Comparison of ENCODE assay signal across 8 cellular contexts in genomic region chr22:29799217-29799680, GRCh38. TPM values are rescaled to one million over a fixed set of nuclear protein-coding genes. Genes with fewer than 3 reads are reported as not detected.
DNase-seq lines count a peak whose midpoint lies in the region; ATAC-seq and TF ChIP-seq lines count a peak whose summit lies in the region.

No MANE protein-coding gene starts in this region.

- H3K4me1 ChIP-seq in skeletal muscle satellite cell (ENCODE audit: control insufficient read depth, insufficient read depth, low read length), result peaks cover 24% of the 10 kb centered on the region

- no peak for DNase-seq in T-helper 2 cell treated with Interferon-gamma antibody and Interleukin-4, amounts not matched to agents 5 μg/mL and 100 μg/mL, for 36 hours (ENCODE audit: low spot score)
- no peak for DNase-seq in T-helper 2 cell
- DNase-seq in left cardiac atrium, result peak; percentile 93
- no peak for DNase-seq in activated CD4-positive, alpha-beta T cell treated with anti-CD3 and anti-CD28 coated beads for 36 hours
- DNase-seq in stimulated activated CD4-positive, alpha-beta T cell treated with anti-CD3 and anti-CD28 coated beads, Interleukin-2, amount 100 ng/mL, for 24 hours, result no peak

- intact Hi-C loops in left cardiac atrium (cut with DNase I), result no loop called here
- intact Hi-C loops in activated CD4-positive, alpha-beta T cell treated with anti-CD3 and anti-CD28 coated beads for 36 hours (cut with DNase I, micrococcal nuclease), result no loop called here

- H3K27me3 Mint-ChIP-seq in T-helper 2 cell treated with Interferon-gamma antibody and Interleukin-4, amounts not matched to agents 5 μg/mL and 100 μg/mL, for 36 hours (ENCODE audit: low read depth), result no peaks in the 10 kb centered on the region
- H3K27me3 Mint-ChIP-seq in activated CD4-positive, alpha-beta T cell treated with anti-CD3 and anti-CD28 coated beads for 36 hours, result no peaks in the 10 kb centered on the region

- H3K4me1 Mint-ChIP-seq in T-helper 2 cell treated with Interferon-gamma antibody and Interleukin-4, amounts not matched to agents 5 μg/mL and 100 μg/mL, for 36 hours (ENCODE audit: low read depth), result peaks cover 12% of the 10 kb centered on the region
- H3K4me1 Mint-ChIP-seq in activated CD4-positive, alpha-beta T cell treated with anti-CD3 and anti-CD28 coated beads for 36 hours, result no peaks in the 10 kb centered on the region

- 0 out of 2 replicates have a peak, but pooled peaks have one; percentile 4 for TF ChIP-seq CTCF in WI38 (IDR thresholded peaks at IDR 0.05; ENCODE audit: low read depth, low read length)

- H3K36me3 ChIP-seq in skeletal muscle satellite cell (ENCODE audit: insufficient read depth, low read length), result peaks cover 59% of the 10 kb centered on the region

- no peaks in the 10 kb centered on the region for H3K9me3 ChIP-seq in skeletal muscle satellite cell (replicated peaks; ENCODE audit: low read length)

- no peaks in the 10 kb centered on the region for H3K9me3 Mint-ChIP-seq in T-helper 2 cell treated with Interferon-gamma antibody and Interleukin-4, amounts not matched to agents 5 μg/mL and 100 μg/mL, for 36 hours
- no peaks in the 10 kb centered on the region for H3K9me3 Mint-ChIP-seq in activated CD4-positive, alpha-beta T cell treated with anti-CD3 and anti-CD28 coated beads for 36 hours (ENCODE audit: low read depth)

- POLR2A ChIA-PET in activated CD4-positive, alpha-beta T cell treated with anti-CD3 and anti-CD28 coated beads for 36 hours (lab: Charles Lee), result no interaction called here

- ATAC-seq in left cardiac atrium, result peak; percentile 96 to 97
- no peak for ATAC-seq in activated CD4-positive, alpha-beta T cell treated with anti-CD3 and anti-CD28 coated beads for 36 hours
- no peak for ATAC-seq in HG03460 (IDR thresholded peaks at IDR 0.05; ENCODE audit: unreplicated experiment)

- H3K4me2 ChIP-seq in skeletal muscle satellite cell (ENCODE audit: low read length), result peak overlapping the region; percentile 67

- H3K36me3 Mint-ChIP-seq in T-helper 2 cell treated with Interferon-gamma antibody and Interleukin-4, amounts not matched to agents 5 μg/mL and 100 μg/mL, for 36 hours (ENCODE audit: low read depth), result peaks cover 43% of the 10 kb centered on the region
- H3K36me3 Mint-ChIP-seq in activated CD4-positive, alpha-beta T cell treated with anti-CD3 and anti-CD28 coated beads for 36 hours (ENCODE audit: low read depth), result peaks cover 34% of the 10 kb centered on the region

- no peaks in the 10 kb centered on the region for H3K27me3 ChIP-seq in skeletal muscle satellite cell (ENCODE audit: control insufficient read depth, insufficient read depth, low read length)

- peak overlapping the region; percentile 34 for H3K4me3 ChIP-seq in WI38 (ENCODE audit: low read depth, low read length)
- peak overlapping the region; percentile 51 for H3K4me3 ChIP-seq in skeletal muscle satellite cell (ENCODE audit: low read length)

- no peak overlapping the region for H3K4me3 Mint-ChIP-seq in T-helper 2 cell treated with Interferon-gamma antibody and Interleukin-4, amounts not matched to agents 5 μg/mL and 100 μg/mL, for 36 hours
- no peak overlapping the region for H3K4me3 Mint-ChIP-seq in activated CD4-positive, alpha-beta T cell treated with anti-CD3 and anti-CD28 coated beads for 36 hours

- CTCF ChIA-PET in activated CD4-positive, alpha-beta T cell treated with anti-CD3 and anti-CD28 coated beads for 36 hours (lab: Charles Lee), result interaction anchor here (0.7 kb wide), 1 partner anchor 319 kb away, joined by 3 read pairs; no protein-coding TSS in a partner anchor

- peak overlapping the region; percentile 65 for H3K9ac ChIP-seq in skeletal muscle satellite cell (ENCODE audit: low read depth, low read length)

- H3K27ac Mint-ChIP-seq in T-helper 2 cell treated with Interferon-gamma antibody and Interleukin-4, amounts not matched to agents 5 μg/mL and 100 μg/mL, for 36 hours, result peak overlapping the region; percentile 20
- no peak overlapping the region for H3K27ac Mint-ChIP-seq in activated CD4-positive, alpha-beta T cell treated with anti-CD3 and anti-CD28 coated beads for 36 hours

RNA-seq across cellular contexts. Expression of gene UQCR10, which starts 32.1 kb away (rescaled TPM):
- total RNA-seq in left cardiac atrium, result 100 to 1,000 TPM; 229 to 266 TPM
- total RNA-seq in skeletal muscle satellite cell (2012; rRNA removed), result 73.8 and 81.3 TPM in 2 replicates
- 10 to 100 TPM; 95.5 to 95.9 TPM for total RNA-seq in activated CD4-positive, alpha-beta T cell treated with anti-CD3 and anti-CD28 coated beads for 36 hours

RNA-seq across cellular contexts. Expression of gene ZMAT5, which starts 32.4 kb away (rescaled TPM):
- total RNA-seq in left cardiac atrium, result 10 to 100 TPM; 15.2 to 21.1 TPM
- total RNA-seq in skeletal muscle satellite cell (2012; rRNA removed), result 18.8 and 24.2 TPM in 2 replicates
- total RNA-seq in activated CD4-positive, alpha-beta T cell treated with anti-CD3 and anti-CD28 coated beads for 36 hours, result 10 to 100 TPM; 19.2 to 25.1 TPM

RNA-seq across cellular contexts. Expression of gene ASCC2, which starts 38.8 kb away (rescaled TPM):
- total RNA-seq in left cardiac atrium, result 10 to 100 TPM; 34.6 to 52.6 TPM
- 29.9 and 38.4 TPM in 2 replicates for total RNA-seq in skeletal muscle satellite cell (2012; rRNA removed)
- 10 to 100 TPM; 56.0 to 69.9 TPM for total RNA-seq in activated CD4-positive, alpha-beta T cell treated with anti-CD3 and anti-CD28 coated beads for 36 hours

Comparison
In these comparisons a context has a peak if more than half of its experiments do, and no peak if none do; other contexts are left out.
1. ATAC-seq: peak in left cardiac atrium (2 of 2); none in activated CD4-positive, alpha-beta T cell treated with anti-CD3 and anti-CD28 coated beads for 36 hours (single experiment) and HG03460 (single experiment).